16 cellular contexts compared by ENCODE assay signal in genomic region chr2:66683599-66683998, GRCh38.
A peak's percentile ranks its signal among the peaks of the same experiment; 100 is the strongest.
DNase-seq lines count a peak whose midpoint lies in the region; TF ChIP-seq lines count a peak whose summit lies in the region.
"Had no signal": no experiment of that assay in that cellular context is flagged by ENCODE, and none has a peak within 500 bp of the region (broad histone marks: within the 10 kb centered on the region; RNA-seq: fewer than 3 reads in every experiment).

No MANE protein-coding gene starts in this region.

- DNase-seq in NCI-H82 (lab: John Stamatoyannopoulos, UW) (peak; percentile 90), hepatocyte (ENCODE audit: low spot score) (peak; percentile 10), nephron progenitor cell (no peak), kidney tubule cell (ENCODE audit: low spot score) (no peak), GM20000 (ENCODE audit: low spot score) (no peak), ecto neural progenitor cell (ENCODE audit: low spot score) (no peak), retina (no peak)
- DNase-seq: C1 segment of cervical spinal cord, DND-41, KBM-7, NCI-H1417 treated with DMSO at 0.1 percent for 48 hours, NCI-H2029, NCI-H2171, NCI-H446 treated with DMSO at 0.1 percent for 48 hours had no signal

- peaks cover 87% of the 10 kb centered on the region for H3K4me1 Mint-ChIP-seq in nephron progenitor cell

- H3K79me2 ChIP-seq in hepatocyte: no peaks in the 10 kb centered on the region

- H3K9me3 ChIP-seq in duodenal mucosa (ENCODE audit: control insufficient read depth in 1 of 2, low read length in 2 of 2) (no peaks in the 10 kb centered on the region), hepatocyte (ENCODE audit: low read depth) (no peaks in the 10 kb centered on the region)

- peak overlapping the region; percentile 2 for H3K27ac ChIP-seq in duodenal mucosa (ENCODE audit: low read depth, low read length)
- no peak overlapping the region for H3K27ac ChIP-seq in hepatocyte
- H3K27ac ChIP-seq: GM23248 had no signal

- H3K4me1 ChIP-seq in duodenal mucosa (ENCODE audit: control insufficient read depth in 1 of 2, insufficient read depth in 2 of 2, low read length in 2 of 2) (no peaks in the 10 kb centered on the region), hepatocyte (ENCODE audit: insufficient read depth) (peaks cover 4% of the 10 kb centered on the region)

- 58% methylated on average over 3 of the region's 3 CpGs for WGBS in hepatocyte (ENCODE audit: low lambda C conversion rate, missing lambda C conversion rate)

- TF ChIP-seq CTCF in hepatocyte (IDR thresholded peaks at IDR 0.05; ENCODE audit: poor library complexity) (no peak), nephron progenitor cell (IDR thresholded peaks at IDR 0.05) (no peak), GM20000 (IDR thresholded peaks at IDR 0.05; ENCODE audit: extremely low read depth, missing control alignments) (no peak)

- H3K4me2 ChIP-seq in hepatocyte: no peak overlapping the region

- H3K9me2 ChIP-seq in hepatocyte (replicated peaks; ENCODE audit: insufficient read depth): no peaks in the 10 kb centered on the region

- H3K27me3 ChIP-seq in duodenal mucosa (ENCODE audit: control insufficient read depth in 1 of 2, insufficient read depth in 2 of 2, low read length in 2 of 2): no peaks in the 10 kb centered on the region
- H3K27me3 ChIP-seq in hepatocyte: no peaks in the 10 kb centered on the region

- no peaks in the 10 kb centered on the region for H3K9me3 Mint-ChIP-seq in nephron progenitor cell

- H3K36me3 ChIP-seq in duodenal mucosa (ENCODE audit: control insufficient read depth in 1 of 2, insufficient read depth in 2 of 2, low read length in 2 of 2) (no peaks in the 10 kb centered on the region), hepatocyte (replicated peaks; ENCODE audit: insufficient read depth, low read depth) (no peaks in the 10 kb centered on the region)

- no peaks in the 10 kb centered on the region for H4K20me1 ChIP-seq in hepatocyte (ENCODE audit: insufficient read depth, poor library complexity, severe bottlenecking)

- peak overlapping the region; percentile 96 for H3K27ac Mint-ChIP-seq in nephron progenitor cell

- H3K4me3 ChIP-seq in duodenal mucosa (ENCODE audit: low read depth in 1 of 2, low read length in 2 of 2) (no peak overlapping the region), hepatocyte (no peak overlapping the region)
- H3K4me3 ChIP-seq: GM23248 had no signal

- H3K27me3 Mint-ChIP-seq in nephron progenitor cell (ENCODE audit: low read depth, poor library complexity): no peaks in the 10 kb centered on the region

- H3K4me3 Mint-ChIP-seq in nephron progenitor cell: no peak overlapping the region

- no peaks in the 10 kb centered on the region for H3K36me3 Mint-ChIP-seq in nephron progenitor cell (ENCODE audit: low read depth)

- no peak overlapping the region for H3K9ac ChIP-seq in duodenal mucosa (ENCODE audit: low read depth in 1 of 2, low read length in 2 of 2)
- H3K9ac ChIP-seq: GM23248 had no signal

- no peak overlapping the region for H2AFZ ChIP-seq in hepatocyte
- H2AFZ ChIP-seq: GM23248 had no signal

Comparison
In these comparisons a context has a peak if more than half of its experiments do, and no peak if none do; other contexts are left out.
1. DNase-seq: peak in NCI-H82 (single experiment) and hepatocyte (single experiment); none in nephron progenitor cell (single experiment), kidney tubule cell (single experiment), GM20000 (single experiment), ecto neural progenitor cell (single experiment) and retina (single experiment).